ENCODE assay signal across 21 cellular contexts in the genomic region with DNA sequence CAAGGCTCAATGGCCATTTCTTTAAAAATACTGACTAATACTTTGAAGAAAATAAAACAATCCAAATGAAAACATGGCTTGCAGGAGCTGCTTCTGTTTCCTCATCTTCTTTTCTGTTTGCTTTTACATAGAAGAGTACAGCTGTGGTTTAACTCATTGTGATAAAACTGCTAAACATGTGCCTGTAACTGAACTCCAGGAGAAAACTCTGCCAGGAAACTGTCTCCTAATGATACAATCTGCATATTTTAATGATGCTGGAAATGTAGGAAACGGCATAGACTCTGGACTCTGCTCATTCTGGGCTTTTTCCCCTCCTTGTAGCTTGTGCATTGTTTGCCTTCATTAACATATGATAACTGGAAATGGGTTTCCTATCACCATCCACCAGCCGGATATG.
DNase-seq lines count a peak whose midpoint lies in the region; ATAC-seq, FAIRE-seq and TF ChIP-seq lines count a peak whose summit lies in the region.
"Had no signal": no experiment of that assay in that cellular context is flagged by ENCODE, and none has a peak within 500 bp of the region (broad histone marks: within the 10 kb centered on the region; RNA-seq: fewer than 3 reads in every experiment).

No MANE protein-coding gene starts in this region.

- no peaks in the 10 kb centered on the region for H4K20me1 ChIP-seq in astrocyte (ENCODE audit: insufficient read depth, low read length)

- no peak overlapping the region for H3K4me3 Mint-ChIP-seq in astrocyte (ENCODE audit: unreplicated experiment)
- H3K4me3 Mint-ChIP-seq in CD8-positive, alpha-beta T cell: no peak overlapping the region

- ATAC-seq in CD8-positive, alpha-beta T cell: no peak
- ATAC-seq in HG02623 (IDR thresholded peaks at IDR 0.05; ENCODE audit: unreplicated experiment): no peak
- ATAC-seq: A549, HCT116, SK-N-SH treated with all-trans-retinoic acid at 6 μM for 48 hours had no signal

- peaks cover 13% of the 10 kb centered on the region for H3K4me1 Mint-ChIP-seq in astrocyte (ENCODE audit: low read depth, unreplicated experiment)
- H3K4me1 Mint-ChIP-seq in CD8-positive, alpha-beta T cell (ENCODE audit: low read depth): no peaks in the 10 kb centered on the region

- H3K9me3 Mint-ChIP-seq in astrocyte (ENCODE audit: unreplicated experiment): no peaks in the 10 kb centered on the region
- peaks cover 10% of the 10 kb centered on the region for H3K9me3 Mint-ChIP-seq in CD8-positive, alpha-beta T cell

- H3K4me3 ChIP-seq in astrocyte (ENCODE audit: insufficient read depth, low read depth, low read length): no peak overlapping the region
- H3K4me3 ChIP-seq in fibroblast of mammary gland (ENCODE audit: control insufficient read depth, low read depth, low read length): no peak overlapping the region
- no peak overlapping the region for H3K4me3 ChIP-seq in CD8-positive, alpha-beta T cell (ENCODE audit: low read depth, low read length)
- H3K4me3 ChIP-seq: A549, GM23248 had no signal

- no peaks in the 10 kb centered on the region for H3K79me2 ChIP-seq in astrocyte (ENCODE audit: insufficient read depth, low read length)

- H3K4me2 ChIP-seq in astrocyte (ENCODE audit: low read length): no peak overlapping the region
- H3K4me2 ChIP-seq: A549 had no signal

- no peak overlapping the region for H3K27ac ChIP-seq in astrocyte (ENCODE audit: low read depth, low read length)
- H3K27ac ChIP-seq in CD8-positive, alpha-beta T cell (ENCODE audit: low read depth, low read length): no peak overlapping the region
- H3K27ac ChIP-seq: A549, GM23248 had no signal

- peak; percentile 26 for DNase-seq in M059J (ENCODE audit: low read depth)
- DNase-seq in astrocyte (ENCODE audit: low read depth): peak; percentile 73
- DNase-seq in fibroblast of mammary gland (ENCODE audit: low read depth): peak; percentile 29
- DNase-seq in RKO (ENCODE audit: low spot score): no peak
- DNase-seq in DMS153 (lab: John Stamatoyannopoulos, UW): no peak
- DNase-seq in CD8-positive, alpha-beta T cell: no peak
- DNase-seq: BE2C, DMS79, GM23248, KG1, NCI-H1105, NCI-H146, NCI-H2029, NCI-H2227 treated with DMSO at 0.1 percent for 48 hours, NCI-H510A, SIG-M5 had no signal

- TF ChIP-seq CTCF in astrocyte (IDR thresholded peaks at IDR 0.05; ENCODE audit: insufficient read depth, low read depth, low read length) (no peak), fibroblast of mammary gland (conservative IDR thresholded peaks at IDR 0.05; ENCODE audit: control insufficient read depth, insufficient read depth, low read depth, low read length) (no peak)
- no peak for TF ChIP-seq CTCF in CD8-positive, alpha-beta T cell (IDR thresholded peaks at IDR 0.05)

- H3K27me3 ChIP-seq in astrocyte (ENCODE audit: insufficient read depth, low read length): no peaks in the 10 kb centered on the region
- no peaks in the 10 kb centered on the region for H3K27me3 ChIP-seq in CD8-positive, alpha-beta T cell (ENCODE audit: insufficient read depth, low read length)
- H3K27me3 ChIP-seq: BE2C had no signal

- intact Hi-C loops in CD8-positive, alpha-beta T cell (cut with DNase I, micrococcal nuclease): no loop called here

- no peak for FAIRE-seq in astrocyte (lab: Jason Lieb, UNC)
- FAIRE-seq: A549, HTR-8/SVneo had no signal

- H3K27ac Mint-ChIP-seq in astrocyte (ENCODE audit: unreplicated experiment): no peak overlapping the region
- no peak overlapping the region for H3K27ac Mint-ChIP-seq in CD8-positive, alpha-beta T cell

- no peak overlapping the region for H2AFZ ChIP-seq in astrocyte (ENCODE audit: low read depth, low read length)
- H2AFZ ChIP-seq: GM23248 had no signal

- POLR2A ChIA-PET in CD8-positive, alpha-beta T cell (lab: Charles Lee): no interaction called here

- H3K36me3 Mint-ChIP-seq in astrocyte (ENCODE audit: low read depth, unreplicated experiment): no peaks in the 10 kb centered on the region
- H3K36me3 Mint-ChIP-seq in CD8-positive, alpha-beta T cell: no peaks in the 10 kb centered on the region

- H3K36me3 ChIP-seq in astrocyte (ENCODE audit: insufficient read depth, low read length): no peaks in the 10 kb centered on the region
- H3K36me3 ChIP-seq in CD8-positive, alpha-beta T cell (ENCODE audit: insufficient read depth, low read length): no peaks in the 10 kb centered on the region
- H3K36me3 ChIP-seq: BE2C had no signal

- no peaks in the 10 kb centered on the region for H3K4me1 ChIP-seq in astrocyte (ENCODE audit: insufficient read depth, low read length)
- no peaks in the 10 kb centered on the region for H3K4me1 ChIP-seq in CD8-positive, alpha-beta T cell (ENCODE audit: insufficient read depth, low read length)
- H3K4me1 ChIP-seq: A549, BE2C had no signal

- H3K27me3 Mint-ChIP-seq in astrocyte (ENCODE audit: low read depth, unreplicated experiment): no peaks in the 10 kb centered on the region
- no peaks in the 10 kb centered on the region for H3K27me3 Mint-ChIP-seq in CD8-positive, alpha-beta T cell (ENCODE audit: low read depth)

- CTCF ChIA-PET in CD8-positive, alpha-beta T cell (lab: Charles Lee): no interaction called here

- no peak overlapping the region for H3K9ac ChIP-seq in astrocyte (ENCODE audit: low read length)
- H3K9ac ChIP-seq: GM23248 had no signal

- H3K9me3 ChIP-seq in astrocyte (ENCODE audit: insufficient read depth, low read depth, low read length): no peaks in the 10 kb centered on the region
- H3K9me3 ChIP-seq in CD8-positive, alpha-beta T cell (ENCODE audit: low read length): no peaks in the 10 kb centered on the region
- H3K9me3 ChIP-seq: A549, BE2C had no signal

Comparison
In these comparisons a context has a peak if more than half of its experiments do, and no peak if none do; other contexts are left out.
1. DNase-seq: peak in M059J (single experiment), astrocyte (single experiment) and fibroblast of mammary gland (single experiment); none in RKO (single experiment), DMS153 (single experiment) and CD8-positive, alpha-beta T cell (0 of 7).